8 cellular contexts compared by ENCODE assay signal in genomic region chr16:2500937-2501750, GRCh38. TPM values are rescaled to one million over a fixed set of nuclear protein-coding genes. Genes with fewer than 3 reads are reported as not detected.
DNase-seq lines count a peak whose midpoint lies in the region; TF ChIP-seq lines count a peak whose summit lies in the region.

No MANE protein-coding gene starts in this region.

- CTCF ChIA-PET in activated naive CD4-positive, alpha-beta T cell treated with anti-CD3 and anti-CD28 coated beads, Interleukin-2, amount 10 ng/mL, durations not matched to agents 7 days and 5 days (lab: Charles Lee), result interaction anchor here (0.5 to 2.5 kb wide), 20 partner anchors 8 to 482 kb away, joined by 3 to 13 read pairs (median 4); partner anchors contain the start of genes CCNF and TBC1D24

- no peaks in the 10 kb centered on the region for H3K79me2 ChIP-seq in Loucy (ENCODE audit: insufficient read depth, low read length)

- H3K27ac Mint-ChIP-seq in activated naive CD4-positive, alpha-beta T cell treated with anti-CD3 and anti-CD28 coated beads, Interleukin-2, amount 10 ng/mL, durations not matched to agents 7 days and 5 days, result no peak overlapping the region
- H3K27ac Mint-ChIP-seq in glutamatergic neuron (ENCODE audit: unreplicated experiment), result peak overlapping the region; percentile 43

- no peaks in the 10 kb centered on the region for H3F3A ChIP-seq in Loucy (ENCODE audit: low read depth)

- DNase-seq in NCI-H1436 (lab: John Stamatoyannopoulos, UW) (peak; percentile 80), NCI-H1436 treated with DMSO at 0.1 percent for 48 hours (lab: John Stamatoyannopoulos, UW) (no peak), SK-N-DZ (ENCODE audit: low spot score) (peak; percentile 89), glutamatergic neuron (peak; percentile 95), ovary (peak; percentile 82 to 93 (median 87)), thyroid gland (peak; percentile 86 to 88)
- DNase-seq in activated naive CD4-positive, alpha-beta T cell treated with anti-CD3 and anti-CD28 coated beads, Interleukin-2, amount 10 ng/mL, durations not matched to agents 7 days and 5 days, result peak; percentile 88

- peak overlapping the region; percentile 52 for H3K4me3 ChIP-seq in Loucy (ENCODE audit: low read length, poor library complexity, severe bottlenecking)
- H3K4me3 ChIP-seq in ovary, result peak overlapping the region; percentile 1
- no peak overlapping the region for H3K4me3 ChIP-seq in thyroid gland (replicated peaks in 1 of 3)

- intact Hi-C loops in ovary (cut with DNase I) (loop anchor here (2.0 to 10.0 kb wide), 4 partner anchors 66 to 160 kb away; partner anchors contain the start of genes ABCA3 (in 4 of the 4) and CCNF (in 1 of the 4)), thyroid gland (cut with DNase I) (loop anchor here (5.0 kb wide), 3 partner anchors 74 to 304 kb away; partner anchors contain the start of genes ABCA3, CASKIN1 and CCNF)

- no peak overlapping the region for H3K9ac ChIP-seq in Loucy (ENCODE audit: low read depth, low read length, poor library complexity, severe bottlenecking)

- 21 to 30% (median 27%) methylated on average over 17 to 22 of the region's 22 CpGs for WGBS in ovary, 3 donors
- 33 to 82% methylated on average over 7 to 17 of the region's 22 CpGs for WGBS in thyroid gland, 2 donors

- TF ChIP-seq POLR2A in ovary (IDR thresholded peaks at IDR 0.05), result no peak
- TF ChIP-seq POLR2A in thyroid gland (IDR thresholded peaks at IDR 0.05), result peak in 1 of 2 donors; percentile 5

- peak overlapping the region; percentile 37 for H3K4me2 ChIP-seq in Loucy (ENCODE audit: low read depth, low read length, poor library complexity, severe bottlenecking)

- no peak overlapping the region for H3K4me3 Mint-ChIP-seq in activated naive CD4-positive, alpha-beta T cell treated with anti-CD3 and anti-CD28 coated beads, Interleukin-2, amount 10 ng/mL, durations not matched to agents 7 days and 5 days
- H3K4me3 Mint-ChIP-seq in glutamatergic neuron (ENCODE audit: unreplicated experiment), result peak overlapping the region; percentile 20

- no peaks in the 10 kb centered on the region for H3K36me3 Mint-ChIP-seq in activated naive CD4-positive, alpha-beta T cell treated with anti-CD3 and anti-CD28 coated beads, Interleukin-2, amount 10 ng/mL, durations not matched to agents 7 days and 5 days
- no peaks in the 10 kb centered on the region for H3K36me3 Mint-ChIP-seq in glutamatergic neuron (ENCODE audit: unreplicated experiment)

- no peaks in the 10 kb centered on the region for H3K9me3 ChIP-seq in Loucy (ENCODE audit: insufficient read depth, low read depth, low read length)
- no peaks in the 10 kb centered on the region for H3K9me3 ChIP-seq in ovary
- H3K9me3 ChIP-seq in thyroid gland, result no peaks in the 10 kb centered on the region

- H3K27me3 Mint-ChIP-seq in activated naive CD4-positive, alpha-beta T cell treated with anti-CD3 and anti-CD28 coated beads, Interleukin-2, amount 10 ng/mL, durations not matched to agents 7 days and 5 days, result peaks cover 4% of the 10 kb centered on the region
- peaks cover 8% of the 10 kb centered on the region for H3K27me3 Mint-ChIP-seq in glutamatergic neuron (ENCODE audit: unreplicated experiment)

- no peak for TF ChIP-seq EP300 in ovary (IDR thresholded peaks at IDR 0.05)

- H3K4me1 ChIP-seq in Loucy (ENCODE audit: insufficient read depth, low read length, poor library complexity, severe bottlenecking), result no peaks in the 10 kb centered on the region
- H3K4me1 ChIP-seq in ovary (ENCODE audit: insufficient read depth), result peaks cover 5% of the 10 kb centered on the region
- H3K4me1 ChIP-seq in thyroid gland, result peaks cover 43 to 61% of the 10 kb centered on the region in 2 donors

- no peak overlapping the region for H2AFZ ChIP-seq in Loucy (ENCODE audit: low read length)

- H3K9me2 ChIP-seq in Loucy (replicated peaks; ENCODE audit: low read depth, low read length), result no peaks in the 10 kb centered on the region

- no peaks in the 10 kb centered on the region for H3K9me3 Mint-ChIP-seq in activated naive CD4-positive, alpha-beta T cell treated with anti-CD3 and anti-CD28 coated beads, Interleukin-2, amount 10 ng/mL, durations not matched to agents 7 days and 5 days
- peaks cover 3% of the 10 kb centered on the region for H3K9me3 Mint-ChIP-seq in glutamatergic neuron (ENCODE audit: unreplicated experiment)

- no peaks in the 10 kb centered on the region for H3K4me1 Mint-ChIP-seq in activated naive CD4-positive, alpha-beta T cell treated with anti-CD3 and anti-CD28 coated beads, Interleukin-2, amount 10 ng/mL, durations not matched to agents 7 days and 5 days
- peaks cover 10% of the 10 kb centered on the region for H3K4me1 Mint-ChIP-seq in glutamatergic neuron (ENCODE audit: low read depth, unreplicated experiment)

- TF ChIP-seq CTCF in Loucy (conservative IDR thresholded peaks at IDR 0.05; ENCODE audit: low read length), result peak; percentile 70
- TF ChIP-seq CTCF in glutamatergic neuron (IDR thresholded peaks at IDR 0.05; ENCODE audit: partially characterized antibody, unreplicated experiment), result peak; percentile 99
- peak; percentile 98 for TF ChIP-seq CTCF in ovary (IDR thresholded peaks at IDR 0.05)
- peak; percentile 96 to 99 (median 98) for TF ChIP-seq CTCF in thyroid gland (IDR thresholded peaks at IDR 0.05)

- H3K36me3 ChIP-seq in Loucy (ENCODE audit: insufficient read depth, low read length) (no peaks in the 10 kb centered on the region; the same call in 1 of the 2 replicates), ovary (no peaks in the 10 kb centered on the region), thyroid gland (peaks cover 0 to 8% of the 10 kb centered on the region in 2 donors)

- H4K20me1 ChIP-seq in Loucy (ENCODE audit: insufficient read depth, low read length, poor library complexity, severe bottlenecking), result no peaks in the 10 kb centered on the region

- H3K27ac ChIP-seq in ovary (peak overlapping the region in 1 of 2 donors; percentile 73), thyroid gland (peak overlapping the region in 2 of 3 donors; percentile 12 to 90)

- H3K27me3 ChIP-seq in Loucy (ENCODE audit: insufficient read depth, low read length, poor library complexity, severe bottlenecking) (no peaks in the 10 kb centered on the region), ovary (no peaks in the 10 kb centered on the region), thyroid gland (no peaks in the 10 kb centered on the region)

RNA-seq across cellular contexts. Expression of gene ATP6V0C, which starts 12.6 kb away (rescaled TPM):
- 46.7 and 54.3 TPM in 2 replicates for polyA plus RNA-seq in SK-N-DZ (2014; cell fraction: cytosol; rRNA removed)
- polyA plus RNA-seq in SK-N-DZ (2014; cell fraction: nucleus; rRNA removed), result 26.1 and 32.0 TPM in 2 replicates
- total RNA-seq in glutamatergic neuron (ENCODE audit: unreplicated experiment), result 274 TPM
- 100 to 1,000 TPM in 5 of 7 donors, 10 to 100 TPM in 2; 34.8 to 143 (median 119) TPM for total RNA-seq in ovary
- polyA plus RNA-seq in ovary, result 100 to 1,000 TPM in 1 of 2 donors, 10 to 100 TPM in 1; 82.6 to 119 TPM
- 10 to 100 TPM; 33.1 to 62.1 (median 36.3) TPM for total RNA-seq in thyroid gland

RNA-seq across cellular contexts. Expression of gene AMDHD2, which starts 19.0 kb away (rescaled TPM):
- 48.0 and 78.2 TPM in 2 replicates for polyA plus RNA-seq in SK-N-DZ (2014; cell fraction: cytosol; rRNA removed)
- polyA plus RNA-seq in SK-N-DZ (2014; cell fraction: nucleus; rRNA removed), result 525 and 549 TPM in 2 replicates
- 61.0 TPM for total RNA-seq in glutamatergic neuron (ENCODE audit: unreplicated experiment)
- total RNA-seq in ovary, result 10 to 100 TPM; 14.5 to 28.7 (median 26.9) TPM
- 10 to 100 TPM in 1 of 2 donors, under 1 TPM in 1; 0.47 to 25.6 TPM for polyA plus RNA-seq in ovary
- 10 to 100 TPM; 32.6 to 43.5 (median 37.9) TPM for total RNA-seq in thyroid gland

RNA-seq across cellular contexts. Expression of gene TBC1D24, which starts 26.2 kb away (rescaled TPM):
- polyA plus RNA-seq in SK-N-DZ (2014; cell fraction: cytosol; rRNA removed), result 13.5 and 17.0 TPM in 2 replicates
- 19.9 and 29.5 TPM in 2 replicates for polyA plus RNA-seq in SK-N-DZ (2014; cell fraction: nucleus; rRNA removed)
- total RNA-seq in glutamatergic neuron (ENCODE audit: unreplicated experiment), result 58.4 TPM
- 1 to 10 TPM; 2.5 to 8.1 (median 6.7) TPM for total RNA-seq in ovary
- 1 to 10 TPM; 1.9 to 2.3 TPM for polyA plus RNA-seq in ovary
- 10 to 100 TPM; 15.9 to 32.3 (median 21.8) TPM for total RNA-seq in thyroid gland

RNA-seq across cellular contexts. Expression of gene NTN3, which starts 30.0 kb away (rescaled TPM):
- 9.0 and 10.7 TPM in 2 replicates for polyA plus RNA-seq in SK-N-DZ (2014; cell fraction: cytosol; rRNA removed)
- polyA plus RNA-seq in SK-N-DZ (2014; cell fraction: nucleus; rRNA removed), result 14.6 and 17.0 TPM in 2 replicates
- total RNA-seq in glutamatergic neuron (ENCODE audit: unreplicated experiment) (5.4 TPM), ovary (under 1 TPM in 3 of 7 donors, not detected in 4; 0.12 to 0.34 (median 0.26) TPM), thyroid gland (under 1 TPM in 3 of 4 donors, not detected in 1; 0.13 to 0.63 (median 0.56) TPM)
- under 1 TPM in 1 of 2 donors, not detected in 1; 0.13 TPM for polyA plus RNA-seq in ovary

RNA-seq across cellular contexts. Expression of gene CEMP1, which starts 30.1 kb away (rescaled TPM):
- polyA plus RNA-seq in SK-N-DZ (2014; cell fraction: cytosol; rRNA removed), result not detected in 2 replicates
- not detected in 2 replicates for polyA plus RNA-seq in SK-N-DZ (2014; cell fraction: nucleus; rRNA removed)
- not detected for total RNA-seq in glutamatergic neuron (ENCODE audit: unreplicated experiment)
- 1 to 10 TPM in 1 of 7 donors, under 1 TPM in 3, not detected in 3; 0.36 to 1.0 (median 0.41) TPM for total RNA-seq in ovary
- under 1 TPM in 1 of 2 donors, not detected in 1; 0.33 TPM for polyA plus RNA-seq in ovary
- total RNA-seq in thyroid gland, result 1 to 10 TPM; 3.6 to 7.8 (median 3.6) TPM

Comparison
In these comparisons a context has a peak if more than half of its experiments do, and no peak if none do; other contexts are left out.
1. H3K4me3 ChIP-seq: peak in Loucy (single experiment) and ovary (single experiment); none in thyroid gland (0 of 3).
2. Peak in every context shown above with its lines, with median percentiles within 50 percentile points of each other: CTCF ChIP-seq.